Comparison of ENCODE assay signal across 22 cellular contexts in genomic region chr22:22735695-22736611, GRCh38.
"Had no signal": no experiment of that assay in that cellular context is flagged by ENCODE, and none has a peak within 500 bp of the region (broad histone marks: within the 10 kb centered on the region; RNA-seq: fewer than 3 reads in every experiment).

No MANE protein-coding gene starts in this region.

- H3K27me3 ChIP-seq: colonic mucosa, thyroid gland had no signal

- H3K4me1 ChIP-seq: breast epithelium, colonic mucosa, heart left ventricle, parathyroid adenoma, thyroid gland had no signal

- H3K27ac ChIP-seq: breast epithelium, colonic mucosa, epithelial cell of prostate, heart left ventricle, parathyroid adenoma, thyroid gland had no signal

- H3K4me1 Mint-ChIP-seq: activated naive CD8-positive, alpha-beta T cell treated with anti-CD3 and anti-CD28 coated beads for 36 hours; activated T-helper 17 cell treated with anti-CD3 and anti-CD28 coated beads, Interleukin-2, amount 50 U/mL, for 72 hours; endodermal cell; nephron progenitor cell had no signal

- ATAC-seq: activated T-helper 17 cell treated with anti-CD3 and anti-CD28 coated beads, Interleukin-2, amount 50 U/mL, for 72 hours; heart left ventricle; left cardiac atrium; right cardiac atrium; WTC11 had no signal

- H2AFZ ChIP-seq: parathyroid adenoma had no signal

- H3K9me3 ChIP-seq: breast epithelium, colonic mucosa, heart left ventricle, thyroid gland had no signal

- DNase-seq: activated CD4-positive, alpha-beta T cell treated with anti-CD3 and anti-CD28 coated beads, Interleukin-2, amount 50 U/mL, for 4 hours; activated CD8-positive, alpha-beta memory T cell treated with anti-CD3 and anti-CD28 coated beads for 24 hours; activated CD8-positive, alpha-beta memory T cell treated with anti-CD3 and anti-CD28 coated beads, Interleukin-2, amount 50 U/mL, for 4 hours; activated naive CD8-positive, alpha-beta T cell treated with anti-CD3 and anti-CD28 coated beads for 36 hours; activated T-cell treated with anti-CD3 and anti-CD28 coated beads, Interleukin-2, amount 50 U/mL, for 24 hours; amniotic stem cell; colonic mucosa; endodermal cell; heart left ventricle; left cardiac atrium; midbrain; nephron progenitor cell; right cardiac atrium; stimulated activated CD4-positive, alpha-beta T cell treated with anti-CD3 and anti-CD28 coated beads, Interleukin-4, amount 100 ng/mL, for 24 hours; substantia nigra; thyroid gland had no signal

- H3K9ac ChIP-seq: parathyroid adenoma had no signal

- H3K4me3 Mint-ChIP-seq: activated naive CD8-positive, alpha-beta T cell treated with anti-CD3 and anti-CD28 coated beads for 36 hours; activated T-cell treated with anti-CD3 and anti-CD28 coated beads, Interleukin-2, amount 50 U/mL, for 24 hours; activated T-helper 17 cell treated with anti-CD3 and anti-CD28 coated beads, Interleukin-2, amount 50 U/mL, for 72 hours; endodermal cell; nephron progenitor cell; stimulated activated naive CD8-positive, alpha-beta T cell treated with anti-CD3 and anti-CD28 coated beads, Interleukin-15, Interleukin-2, amounts not matched to agents 100 ng/mL and 50 ng/mL, for 24 hours; WTC11 had no signal

- H3K4me3 ChIP-seq: breast epithelium, colonic mucosa, heart left ventricle, thyroid gland had no signal

- H3K36me3 ChIP-seq: breast epithelium, colonic mucosa, heart left ventricle, thyroid gland had no signal

- H3K36me3 Mint-ChIP-seq: activated naive CD8-positive, alpha-beta T cell treated with anti-CD3 and anti-CD28 coated beads for 36 hours; WTC11 had no signal

- H3K9me3 Mint-ChIP-seq: activated naive CD8-positive, alpha-beta T cell treated with anti-CD3 and anti-CD28 coated beads for 36 hours; activated T-cell treated with anti-CD3 and anti-CD28 coated beads, Interleukin-2, amount 50 U/mL, for 24 hours; activated T-helper 17 cell treated with anti-CD3 and anti-CD28 coated beads, Interleukin-2, amount 50 U/mL, for 72 hours; endodermal cell; stimulated activated naive CD8-positive, alpha-beta T cell treated with anti-CD3 and anti-CD28 coated beads, Interleukin-15, Interleukin-2, amounts not matched to agents 100 ng/mL and 50 ng/mL, for 24 hours; WTC11 had no signal

- H3K79me2 ChIP-seq: parathyroid adenoma had no signal

- H3K27ac Mint-ChIP-seq: activated naive CD8-positive, alpha-beta T cell treated with anti-CD3 and anti-CD28 coated beads for 36 hours; activated T-cell treated with anti-CD3 and anti-CD28 coated beads, Interleukin-2, amount 50 U/mL, for 24 hours; activated T-helper 17 cell treated with anti-CD3 and anti-CD28 coated beads, Interleukin-2, amount 50 U/mL, for 72 hours; endodermal cell; nephron progenitor cell; stimulated activated naive CD8-positive, alpha-beta T cell treated with anti-CD3 and anti-CD28 coated beads, Interleukin-15, Interleukin-2, amounts not matched to agents 100 ng/mL and 50 ng/mL, for 24 hours; WTC11 had no signal
